ENCODE assay signal across 1 cellular context in genomic region chr13:113001251-113002140, GRCh38.
TF ChIP-seq lines count a peak whose summit lies in the region.

No MANE protein-coding gene starts in this region.

TF ChIP-seq in HepG2, 621 proteins besides CTCF, POLR2A, EP300 and RAD21 (continued from another document and continues in another):
- TF ChIP-seq RNF219 (CRISPR knock-in tag; IDR thresholded peaks at IDR 0.05) = no peak
- TF ChIP-seq CBX5 (CRISPR knock-in tag; IDR thresholded peaks at IDR 0.05; ENCODE audit: borderline replicate concordance) = no peak; the same call in 1 of the 2 replicates
- no peak for TF ChIP-seq ELK4 (CRISPR knock-in tag; IDR thresholded peaks at IDR 0.05; ENCODE audit: borderline replicate concordance)
- 0 out of 2 replicates have a peak, but pooled peaks have one; percentile 42 for TF ChIP-seq HOXA3 (CRISPR knock-in tag; IDR thresholded peaks at IDR 0.05)
- TF ChIP-seq AFF4 (CRISPR knock-in tag; IDR thresholded peaks at IDR 0.05) = no peak
- no peak for TF ChIP-seq ZBTB46 (CRISPR knock-in tag; IDR thresholded peaks at IDR 0.05; ENCODE audit: borderline replicate concordance)
- no peak for TF ChIP-seq TFDP2 (CRISPR knock-in tag; IDR thresholded peaks at IDR 0.05)
- no peak for TF ChIP-seq ZNF556 (CRISPR knock-in tag; IDR thresholded peaks at IDR 0.05; ENCODE audit: borderline replicate concordance)
- TF ChIP-seq NFAT5 (CRISPR knock-in tag; IDR thresholded peaks at IDR 0.05) = no peak
- TF ChIP-seq GATAD2A (CRISPR knock-in tag; IDR thresholded peaks at IDR 0.05) = peak; percentile 38; the same call in 1 of the 2 replicates
- TF ChIP-seq TEF (CRISPR knock-in tag; IDR thresholded peaks at IDR 0.05) = no peak
- no peak for TF ChIP-seq KDM5A (IDR thresholded peaks at IDR 0.05; ENCODE audit: borderline replicate concordance, low read length)
- TF ChIP-seq MBD4 (IDR thresholded peaks at IDR 0.05; ENCODE audit: borderline replicate concordance, low read length) = no peak
- TF ChIP-seq POGK (CRISPR knock-in tag; conservative IDR thresholded peaks at IDR 0.05) = peak; percentile 15; the same call in 1 of the 2 replicates
- no peak for TF ChIP-seq ZNF44 (CRISPR knock-in tag; IDR thresholded peaks at IDR 0.05)
- no peak for TF ChIP-seq PLSCR1 (CRISPR knock-in tag; IDR thresholded peaks at IDR 0.05; ENCODE audit: borderline replicate concordance)
- no peak for TF ChIP-seq ZFP82 (CRISPR knock-in tag; IDR thresholded peaks at IDR 0.05; ENCODE audit: borderline replicate concordance)
- no peak for TF ChIP-seq SP4 (CRISPR knock-in tag; IDR thresholded peaks at IDR 0.05)
- no peak; the same call in 1 of the 2 replicates for TF ChIP-seq ZNF468 (CRISPR knock-in tag; IDR thresholded peaks at IDR 0.05)
- TF ChIP-seq ZNF30 (CRISPR knock-in tag; IDR thresholded peaks at IDR 0.05) = no peak
- TF ChIP-seq PITX1 (CRISPR knock-in tag; IDR thresholded peaks at IDR 0.05) = no peak
- TF ChIP-seq PRDM10 (CRISPR knock-in tag; IDR thresholded peaks at IDR 0.05; ENCODE audit: low read depth) = no peak
- no peak for TF ChIP-seq CAMTA2 (CRISPR knock-in tag; IDR thresholded peaks at IDR 0.05; ENCODE audit: borderline replicate concordance)
- TF ChIP-seq ATF2 (CRISPR knock-in tag; IDR thresholded peaks at IDR 0.05) = no peak
- no peak for TF ChIP-seq SMC3 (IDR thresholded peaks at IDR 0.05; ENCODE audit: low read length)
